In the genomic region with DNA sequence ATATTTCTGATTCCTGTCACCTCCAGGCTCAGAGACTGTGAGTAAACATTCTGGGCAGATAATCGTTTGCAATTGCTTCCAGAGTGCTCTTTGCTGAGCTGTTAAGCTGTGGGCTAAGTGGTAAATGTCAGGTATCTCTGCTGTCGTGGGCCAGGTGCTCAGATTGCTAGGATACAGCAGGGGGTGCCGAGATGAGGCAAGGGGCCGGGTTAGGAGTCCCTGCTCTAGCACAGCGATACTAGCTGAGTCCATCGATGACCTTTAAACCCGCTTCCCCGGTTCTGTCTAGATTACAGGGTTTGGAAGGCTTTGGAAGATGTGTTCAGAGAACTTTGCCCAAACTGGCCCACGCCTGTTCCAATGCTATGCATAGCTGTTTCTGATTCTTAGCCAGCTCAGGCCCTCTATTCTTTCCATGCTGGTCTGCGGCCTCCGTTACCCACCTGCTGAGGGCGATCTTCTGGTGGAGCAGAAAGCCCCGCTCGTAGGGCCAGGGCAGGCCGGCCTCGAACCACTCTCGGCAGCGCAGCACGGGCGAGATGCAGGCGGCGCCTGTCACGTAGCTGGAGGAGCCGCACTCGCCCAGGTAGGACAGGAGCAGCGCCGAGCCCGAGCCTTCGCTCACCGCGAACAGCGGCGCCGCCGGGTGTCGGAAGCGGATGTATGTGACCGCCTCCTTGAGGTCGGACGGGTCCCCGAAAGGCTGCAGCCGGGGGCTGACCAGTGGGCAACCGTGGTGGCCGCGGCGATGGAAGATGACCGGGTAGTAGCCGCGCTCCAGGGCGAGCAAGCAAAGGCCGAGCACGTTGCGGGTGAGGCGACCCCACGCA, we compare ENCODE assay signal across 8 cellular contexts. TPM values are rescaled to one million over a fixed set of nuclear protein-coding genes. Genes with fewer than 3 reads are reported as not detected.
DNase-seq lines count a peak whose midpoint lies in the region; ATAC-seq and TF ChIP-seq lines count a peak whose summit lies in the region.

No MANE protein-coding gene starts in this region.

- no peaks in the 10 kb centered on the region for H3K36me3 Mint-ChIP-seq in activated naive CD4-positive, alpha-beta T cell treated with anti-CD3 and anti-CD28 coated beads, Interleukin-2, amount 50 U/mL, for 24 hours

- DNase-seq in D341Med (ENCODE audit: low spot score), result peak; percentile 56
- DNase-seq in OCI-LY7 (ENCODE audit: low spot score), result peak; percentile 57

- H3K4me3 Mint-ChIP-seq in activated naive CD4-positive, alpha-beta T cell treated with anti-CD3 and anti-CD28 coated beads, Interleukin-2, amount 50 U/mL, for 24 hours, result peak overlapping the region; percentile 90

- H3K9me3 Mint-ChIP-seq in activated naive CD4-positive, alpha-beta T cell treated with anti-CD3 and anti-CD28 coated beads, Interleukin-2, amount 50 U/mL, for 24 hours, result no peaks in the 10 kb centered on the region

- peak overlapping the region; percentile 65 for H3K27ac Mint-ChIP-seq in activated naive CD4-positive, alpha-beta T cell treated with anti-CD3 and anti-CD28 coated beads, Interleukin-2, amount 50 U/mL, for 24 hours

- H3K4me3 ChIP-seq in OCI-LY7 (ENCODE audit: low read depth, low read length, poor library complexity, severe bottlenecking) (peak overlapping the region; percentile 72), iPS-15b (ENCODE audit: low read depth, low read length) (peak overlapping the region; percentile 64), skin epidermis (peak overlapping the region; percentile 41 to 77 (median 66))

- H3K9ac ChIP-seq in iPS-15b (ENCODE audit: low read depth, low read length), result no peak overlapping the region

- intact Hi-C loops in OCI-LY7 (cut with micrococcal nuclease; ENCODE audit: unreplicated experiment), result loop anchor here (10.0 kb wide), 2 partner anchors 191 to 421 kb away; no protein-coding TSS in a partner anchor

- H3K4me2 ChIP-seq in OCI-LY7 (ENCODE audit: low read length), result peak overlapping the region; percentile 98

- peaks cover 34% of the 10 kb centered on the region for H3K27me3 ChIP-seq in iPS-15b (ENCODE audit: control insufficient read depth, insufficient read depth, low read length)

- CTCF ChIA-PET in OCI-LY7 (lab: Charles Lee; ENCODE audit: unreplicated experiment), result no interaction called here

- no peaks in the 10 kb centered on the region for H3K9me2 ChIP-seq in OCI-LY7 (ENCODE audit: insufficient read depth, low read length)

- no peaks in the 10 kb centered on the region for H3K27me3 Mint-ChIP-seq in activated naive CD4-positive, alpha-beta T cell treated with anti-CD3 and anti-CD28 coated beads, Interleukin-2, amount 50 U/mL, for 24 hours

- peaks cover 36% of the 10 kb centered on the region for H3K4me1 Mint-ChIP-seq in activated naive CD4-positive, alpha-beta T cell treated with anti-CD3 and anti-CD28 coated beads, Interleukin-2, amount 50 U/mL, for 24 hours

- H3K4me1 ChIP-seq in OCI-LY7 (ENCODE audit: insufficient read depth, low read length, poor library complexity, severe bottlenecking), result peaks cover 46% of the 10 kb centered on the region
- H3K4me1 ChIP-seq in iPS-15b (ENCODE audit: control insufficient read depth, insufficient read depth, low read length), result peaks cover 2% of the 10 kb centered on the region

- ATAC-seq in HG03439 (IDR thresholded peaks at IDR 0.05; ENCODE audit: unreplicated experiment), result peak; percentile 5
- ATAC-seq in GM19452 (IDR thresholded peaks at IDR 0.05; ENCODE audit: unreplicated experiment), result no peak
- ATAC-seq in HG02973 (IDR thresholded peaks at IDR 0.05; ENCODE audit: unreplicated experiment), result no peak

- H3K79me2 ChIP-seq in OCI-LY7 (ENCODE audit: insufficient read depth, low read depth, low read length), result no peaks in the 10 kb centered on the region

- no peaks in the 10 kb centered on the region for H3K36me3 ChIP-seq in OCI-LY7 (ENCODE audit: insufficient read depth, low read length)
- H3K36me3 ChIP-seq in iPS-15b (ENCODE audit: control insufficient read depth, insufficient read depth, low read length), result no peaks in the 10 kb centered on the region

- no TSS peak for BruUV-seq in OCI-LY7 (replicated peaks; lab: Mats Ljungman, UMichigan)

- H3K9me3 ChIP-seq in OCI-LY7 (ENCODE audit: low read length) (no peaks in the 10 kb centered on the region), iPS-15b (ENCODE audit: control insufficient read depth, insufficient read depth, low read length) (no peaks in the 10 kb centered on the region)

- no peak overlapping the region for H3K27ac ChIP-seq in OCI-LY7 (ENCODE audit: low read depth, low read length, poor library complexity, severe bottlenecking)
- peak overlapping the region in 16 of 21 experiments; percentile 36 to 92 (median 80) for H3K27ac ChIP-seq in skin epidermis

- POLR2A ChIA-PET in OCI-LY7 (lab: Charles Lee), result interaction anchor here (0.6 to 1.2 kb wide), 2 partner anchors 87 to 1527 kb away, joined by 3 to 4 read pairs; no protein-coding TSS in a partner anchor

- no peak overlapping the region for H2AFZ ChIP-seq in OCI-LY7 (ENCODE audit: low read length)

- TF ChIP-seq CTCF in OCI-LY7 (conservative IDR thresholded peaks at IDR 0.05; ENCODE audit: low read length), result peak; percentile 66

- no peaks in the 10 kb centered on the region for H4K20me1 ChIP-seq in OCI-LY7 (ENCODE audit: insufficient read depth, low read length)

RNA-seq across cellular contexts. Expression of gene ABHD15, which starts 1.0 kb away (rescaled TPM):
- 7.7 and 8.5 TPM in 2 replicates for total RNA-seq in OCI-LY7 (2014; rRNA removed; shearing (Covaris generic))
- total RNA-seq in OCI-LY7 (2022), result 13.9 and 15.3 TPM in 2 replicates

RNA-seq across cellular contexts. Expression of gene TP53I13, which starts 2.6 kb away (rescaled TPM):
- total RNA-seq in OCI-LY7 (2014; rRNA removed; shearing (Covaris generic)), result 27.5 and 30.9 TPM in 2 replicates
- 20.8 and 26.5 TPM in 2 replicates for total RNA-seq in OCI-LY7 (2022)

RNA-seq across cellular contexts. Expression of gene GIT1, which starts 23.6 kb away (rescaled TPM):
- 38.8 and 44.3 TPM in 2 replicates for total RNA-seq in OCI-LY7 (2014; rRNA removed; shearing (Covaris generic))
- 60.2 and 69.6 TPM in 2 replicates for total RNA-seq in OCI-LY7 (2022)

RNA-seq across cellular contexts. Expression of gene ANKRD13B, which starts 27.1 kb away (rescaled TPM):
- 17.8 and 22.8 TPM in 2 replicates for total RNA-seq in OCI-LY7 (2014; rRNA removed; shearing (Covaris generic))
- total RNA-seq in OCI-LY7 (2022), result 30.5 and 32.8 TPM in 2 replicates

RNA-seq across cellular contexts. Expression of gene CORO6, which starts 56.9 kb away (rescaled TPM):
- total RNA-seq in OCI-LY7 (2014; rRNA removed; shearing (Covaris generic)), result 3.9 and 5.9 TPM in 2 replicates
- 6.2 and 7.5 TPM in 2 replicates for total RNA-seq in OCI-LY7 (2022)
